Comparison of ENCODE assay signal across 22 cellular contexts in genomic region chr14:74784634-74785033, GRCh38. TPM values are rescaled to one million over a fixed set of nuclear protein-coding genes. Genes with fewer than 3 reads are reported as not detected.
DNase-seq lines count a peak whose midpoint lies in the region; ATAC-seq, FAIRE-seq and TF ChIP-seq lines count a peak whose summit lies in the region.
"Had no signal": no experiment of that assay in that cellular context is flagged by ENCODE, and none has a peak within 500 bp of the region (broad histone marks: within the 10 kb centered on the region; RNA-seq: fewer than 3 reads in every experiment).

No MANE protein-coding gene starts in this region.

- CTCF ChIA-PET in HepG2 (lab: Yijun Ruan, JAX; ENCODE audit: low intra/inter-chr PET ratio, low total read pairs), result no interaction called here

- H3K79me2 ChIP-seq in HepG2 (ENCODE audit: insufficient read depth, low read length), result no peaks in the 10 kb centered on the region

- no peaks in the 10 kb centered on the region for H3K9me3 ChIP-seq in HepG2 (ENCODE audit: low read length)
- no peaks in the 10 kb centered on the region for H3K9me3 ChIP-seq in right lobe of liver
- H3K9me3 ChIP-seq in left ventricle myocardium inferior (replicated peaks), result no peaks in the 10 kb centered on the region
- H3K9me3 ChIP-seq: tibial artery had no signal

- TSS peak; percentile 25 for BruUV-seq in HepG2 (replicated peaks; lab: Mats Ljungman, UMichigan)

- H4K20me1 ChIP-seq in HepG2 (ENCODE audit: insufficient read depth, low read length), result no peaks in the 10 kb centered on the region

- no peak for ATAC-seq in HepG2
- ATAC-seq in right lobe of liver, result no peak
- ATAC-seq in HG02884 (IDR thresholded peaks at IDR 0.05; ENCODE audit: unreplicated experiment), result no peak
- ATAC-seq in HG03378 (IDR thresholded peaks at IDR 0.05; ENCODE audit: unreplicated experiment), result no peak
- ATAC-seq: foreskin keratinocyte, Panc1 had no signal

- FAIRE-seq in HepG2 (lab: Jason Lieb, UNC), result no peak
- FAIRE-seq: kidney had no signal

- H3K9me3 Mint-ChIP-seq in IgD-negative memory B cell, result no peaks in the 10 kb centered on the region
- H3K9me3 Mint-ChIP-seq: T-helper 2 cell treated with Interferon-gamma antibody and Interleukin-4, amounts not matched to agents 5 μg/mL and 100 μg/mL, for 36 hours had no signal

- no peak for TF ChIP-seq CTCF in HepG2 (CRISPR knock-in tag; IDR thresholded peaks at IDR 0.05)
- TF ChIP-seq CTCF in right lobe of liver (IDR thresholded peaks at IDR 0.05), result no peak
- no peak for TF ChIP-seq CTCF in left ventricle myocardium inferior (IDR thresholded peaks at IDR 0.05; ENCODE audit: borderline replicate concordance)

- no peak overlapping the region for H3K9ac ChIP-seq in HepG2 (ENCODE audit: insufficient read depth, low read depth, low read length)
- H3K9ac ChIP-seq: parathyroid adenoma had no signal

- POLR2A ChIA-PET in HepG2 (lab: Yijun Ruan, JAX), result no interaction called here

- intact Hi-C loops in HepG2 (cut with micrococcal nuclease; ENCODE audit: unreplicated experiment) (no loop called here), right lobe of liver (cut with DNase I) (no loop called here), left ventricle myocardium inferior (cut with micrococcal nuclease) (no loop called here)

- H3K27ac ChIP-seq in HepG2 (ENCODE audit: extremely low read length, insufficient read depth, low read length), result no peak overlapping the region
- no peak overlapping the region for H3K27ac ChIP-seq in right lobe of liver
- H3K27ac ChIP-seq in left ventricle myocardium inferior (replicated peaks), result peak overlapping the region; percentile 48
- H3K27ac ChIP-seq: foreskin keratinocyte, parathyroid adenoma, skin epidermis, tibial artery had no signal

- H3K4me1 ChIP-seq in HepG2 (ENCODE audit: insufficient read depth, low read length) (no peaks in the 10 kb centered on the region), right lobe of liver (no peaks in the 10 kb centered on the region), left ventricle myocardium inferior (peaks cover 20% of the 10 kb centered on the region)
- H3K4me1 ChIP-seq: foreskin keratinocyte, parathyroid adenoma, tibial artery had no signal

- DNase-seq in HepG2 (ENCODE audit: low spot score), result no peak
- no peak for DNase-seq in right lobe of liver
- DNase-seq in left ventricle myocardium inferior, result no peak
- no peak for DNase-seq in amniotic stem cell (lab: John Stamatoyannopoulos, UW)
- DNase-seq: activated CD4-positive, alpha-beta T cell treated with anti-CD3 and anti-CD28 coated beads, Interleukin-2, amount 50 U/mL, for 48 hours; foreskin keratinocyte; GOT3; Kasumi-1; kidney; NCI-H1048; NCI-H2029 treated with DMSO at 0.1 percent for 48 hours; NCI-H446; stimulated activated CD4-positive, alpha-beta T cell treated with anti-CD3 and anti-CD28 coated beads, Interleukin-2, amount 100 ng/mL, for 24 hours; stimulated activated naive CD4-positive, alpha-beta T cell treated with Interleukin-2 at 50 U/mL for 16 hours; tibial artery had no signal

- peak overlapping the region in 2 of 3 donors; percentile 78 to 82 for H3K27ac Mint-ChIP-seq in IgD-negative memory B cell
- H3K27ac Mint-ChIP-seq: T-helper 2 cell treated with Interferon-gamma antibody and Interleukin-4, amounts not matched to agents 5 μg/mL and 100 μg/mL, for 36 hours had no signal

- H3K4me3 Mint-ChIP-seq in IgD-negative memory B cell, result no peak overlapping the region
- H3K4me3 Mint-ChIP-seq: T-helper 2 cell treated with Interferon-gamma antibody and Interleukin-4, amounts not matched to agents 5 μg/mL and 100 μg/mL, for 36 hours had no signal

- H3K36me3 ChIP-seq in HepG2 (replicated peaks in 1 of 2; ENCODE audit: control insufficient read depth in 1 of 2, insufficient read depth in 2 of 2, low read length in 2 of 2) (peaks cover 23 to 83% of the 10 kb centered on the region in 2 experiments), right lobe of liver (peaks cover 0 to 61% (median 15%) of the 10 kb centered on the region in 4 donors), left ventricle myocardium inferior (peaks cover 79% of the 10 kb centered on the region)

- no peak for TF ChIP-seq RAD21 in HepG2 (CRISPR knock-in tag; IDR thresholded peaks at IDR 0.05)

- peaks cover 0 to 5% (median 5%) of the 10 kb centered on the region in 3 donors for H3K4me1 Mint-ChIP-seq in IgD-negative memory B cell

- TF ChIP-seq EP300 in HepG2 (IDR thresholded peaks at IDR 0.05; ENCODE audit: low read depth in 2 of 2, low read length in 2 of 2), result no peak
- no peak for TF ChIP-seq EP300 in HepG2 (CRISPR knock-in tag; IDR thresholded peaks at IDR 0.05; ENCODE audit: borderline replicate concordance)

- H2AFZ ChIP-seq in HepG2 (ENCODE audit: low read length), result no peak overlapping the region
- H2AFZ ChIP-seq: parathyroid adenoma had no signal

- H3K4me2 ChIP-seq in HepG2 (ENCODE audit: low read depth, low read length), result no peak overlapping the region

- H3K27me3 Mint-ChIP-seq in IgD-negative memory B cell, result no peaks in the 10 kb centered on the region

- H3K36me3 Mint-ChIP-seq in IgD-negative memory B cell, result peaks cover 9% of the 10 kb centered on the region

- TF ChIP-seq POLR2A in HepG2 (IDR thresholded peaks at IDR 0.05; ENCODE audit: insufficient read depth in 1 of 2, low read depth in 2 of 2, low read length in 2 of 2), result no peak
- TF ChIP-seq POLR2A in right lobe of liver (IDR thresholded peaks at IDR 0.05), result no peak

- no peaks in the 10 kb centered on the region for H3K27me3 ChIP-seq in HepG2 (ENCODE audit: control insufficient read depth in 1 of 2, insufficient read depth in 2 of 2, low read length in 2 of 2)
- no peaks in the 10 kb centered on the region for H3K27me3 ChIP-seq in right lobe of liver
- H3K27me3 ChIP-seq in left ventricle myocardium inferior (ENCODE audit: low read depth), result no peaks in the 10 kb centered on the region
- H3K27me3 ChIP-seq: foreskin keratinocyte, tibial artery had no signal

- H3K4me3 ChIP-seq in HepG2 (replicated peaks in 1 of 3; ENCODE audit: insufficient read depth in 1 of 3, low read depth in 2 of 3, low read length in 3 of 3) (no peak overlapping the region), right lobe of liver (no peak overlapping the region), left ventricle myocardium inferior (no peak overlapping the region)
- H3K4me3 ChIP-seq: skin epidermis, tibial artery had no signal

- in situ Hi-C loops in HepG2 (cut with HindIII; ENCODE audit: extremely low pct_ligation_motif_present, low pct_unique_long_range_greater_than_20kb), result loop anchor here (25.0 kb wide), 1 partner anchor 172 kb away; the partner anchor contains the start of gene LTBP2

TF ChIP-seq in HepG2, 621 proteins besides CTCF, POLR2A, EP300 and RAD21 (continues in another document):
- no peak for TF ChIP-seq ZMYM2 (CRISPR knock-in tag; IDR thresholded peaks at IDR 0.05)
- no peak for TF ChIP-seq SRSF4 (IDR thresholded peaks at IDR 0.05; ENCODE audit: low read depth, low read length, poor library complexity, severe bottlenecking)
- TF ChIP-seq ZNF781 (CRISPR knock-in tag; IDR thresholded peaks at IDR 0.05; ENCODE audit: borderline replicate concordance, not compliant biosample characterization), result no peak
- no peak for TF ChIP-seq ZFP62 (CRISPR knock-in tag; IDR thresholded peaks at IDR 0.05)
- TF ChIP-seq ZNF597 (CRISPR knock-in tag; IDR thresholded peaks at IDR 0.05), result no peak
- TF ChIP-seq SSRP1 (CRISPR knock-in tag; IDR thresholded peaks at IDR 0.05), result no peak

RNA-seq across cellular contexts. Expression of gene YLPM1, which starts 21.5 kb away (rescaled TPM):
- total RNA-seq in HepG2 (2016; rRNA removed; fragmentation: Illumina TruSeq; extraction: Trizol) (21.9 and 37.6 TPM in 2 replicates), right lobe of liver (10 to 100 TPM; 14.8 to 20.0 (median 17.1) TPM), left ventricle myocardium inferior (28.1 TPM)
- total RNA-seq in HepG2 (2016; cell fraction: cytosol; rRNA removed; fragmentation: Illumina TruSeq; extraction: Trizol; ENCODE audit: low read depth), result 6.3 and 7.4 TPM in 2 replicates
- total RNA-seq in HepG2 (2016; cell fraction: insoluble cytoplasmic fraction; rRNA removed; fragmentation: Illumina TruSeq; extraction: Trizol), result 19.0 and 31.8 TPM in 2 replicates
- total RNA-seq in HepG2 (2016; cell fraction: membrane; rRNA removed; fragmentation: Illumina TruSeq; extraction: Trizol), result 10.5 and 12.6 TPM in 2 replicates
- total RNA-seq in HepG2 (2016; cell fraction: nucleus; rRNA removed; fragmentation: Illumina TruSeq; extraction: Trizol), result 76.0 and 88.2 TPM in 2 replicates
- polyA plus RNA-seq in HepG2 (2011; rRNA removed) (6.0 and 6.7 TPM in 2 replicates), IgD-negative memory B cell (15.6 TPM)
- polyA plus RNA-seq in HepG2 (2011; cell fraction: cytosol; rRNA removed), result 1.8 and 2.8 TPM in 2 replicates
- polyA plus RNA-seq in HepG2 (2011; cell fraction: nucleus; rRNA removed), result 20.6 and 28.5 TPM in 2 replicates
- polyA plus RNA-seq in HepG2 (2012), result 24.4 and 27.8 TPM in 2 replicates
- polyA plus RNA-seq in HepG2 (2016; cell fraction: cytosol; fragmentation: Illumina TruSeq; extraction: Trizol; ENCODE audit: low read depth), result 1.3 and 1.4 TPM in 2 replicates
- 27.6 and 35.4 TPM in 2 replicates for polyA plus RNA-seq in HepG2 (2016; cell fraction: insoluble cytoplasmic fraction; fragmentation: Illumina TruSeq; extraction: Trizol; ENCODE audit: low read depth)
- 3.1 and 3.4 TPM in 2 replicates for polyA plus RNA-seq in HepG2 (2016; cell fraction: membrane; fragmentation: Illumina TruSeq; extraction: Trizol; ENCODE audit: low read depth)
- 49.4 and 52.2 TPM in 2 replicates for polyA plus RNA-seq in HepG2 (2016; cell fraction: nucleus; fragmentation: Illumina TruSeq; extraction: Trizol; ENCODE audit: insufficient read depth, low read depth)
- 10.9 and 19.3 TPM in 2 replicates for polyA minus RNA-seq in HepG2 (2011; rRNA and poly(A)+ RNA removed; ENCODE audit: low replicate concordance)
- 8.6 and 10.9 TPM in 2 replicates for polyA minus RNA-seq in HepG2 (2011; cell fraction: cytosol; rRNA and poly(A)+ RNA removed)
- 87.4 and 90.9 TPM in 2 replicates for polyA minus RNA-seq in HepG2 (2011; cell fraction: nucleus; rRNA and poly(A)+ RNA removed)
